Comparison of ENCODE assay signal across 12 cellular contexts in the genomic region with DNA sequence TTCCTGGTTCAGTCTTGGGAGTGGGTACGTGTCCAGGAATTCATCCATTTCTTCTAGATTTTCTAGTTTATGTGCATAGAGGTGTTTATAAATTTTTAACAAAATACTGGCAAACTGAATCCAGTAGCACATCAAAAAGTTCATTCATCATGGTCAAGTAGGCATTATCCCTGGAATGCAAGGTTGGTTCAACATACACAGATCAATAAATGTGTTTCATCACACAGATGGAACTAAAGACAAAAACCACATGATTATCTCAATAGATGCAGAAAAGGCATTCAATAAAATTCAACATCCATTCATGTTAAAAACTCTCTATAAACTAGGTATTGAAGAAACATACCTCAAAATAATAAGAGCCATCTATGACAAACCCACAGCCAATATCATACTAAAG. TPM values are rescaled to one million over a fixed set of nuclear protein-coding genes. Genes with fewer than 3 reads are reported as not detected.
"Had no signal": no experiment of that assay in that cellular context is flagged by ENCODE, and none has a peak within 500 bp of the region (broad histone marks: within the 10 kb centered on the region; RNA-seq: fewer than 3 reads in every experiment).

No MANE protein-coding gene starts in this region.

RNA-seq across cellular contexts. Expression of a gene that starts 18.5 kb away (rescaled TPM):
- total RNA-seq: OCI-LY7, PC-9, Peyer's patch, Right ventricle myocardium inferior, Right ventricle myocardium superior, RPMI7951, SJCRH30, SJSA1, SK-MEL-5, T-cell had no signal

RNA-seq across cellular contexts. Expression of a gene that starts 28.1 kb away (rescaled TPM):
- total RNA-seq: OCI-LY7, PC-3, PC-9, Peyer's patch, Right ventricle myocardium inferior, Right ventricle myocardium superior, RPMI7951, SJSA1, SK-MEL-5, T-cell had no signal
- polyA plus RNA-seq: SK-N-SH had no signal

RNA-seq across cellular contexts. Expression of a gene that starts 43.9 kb away (rescaled TPM):
- total RNA-seq: OCI-LY7, PC-3, PC-9, Peyer's patch, Right ventricle myocardium inferior, Right ventricle myocardium superior, RPMI7951, SJSA1, SK-MEL-5, T-cell had no signal
- polyA plus RNA-seq: SK-N-SH had no signal
